15 cellular contexts compared by ENCODE assay signal in the genomic region with DNA sequence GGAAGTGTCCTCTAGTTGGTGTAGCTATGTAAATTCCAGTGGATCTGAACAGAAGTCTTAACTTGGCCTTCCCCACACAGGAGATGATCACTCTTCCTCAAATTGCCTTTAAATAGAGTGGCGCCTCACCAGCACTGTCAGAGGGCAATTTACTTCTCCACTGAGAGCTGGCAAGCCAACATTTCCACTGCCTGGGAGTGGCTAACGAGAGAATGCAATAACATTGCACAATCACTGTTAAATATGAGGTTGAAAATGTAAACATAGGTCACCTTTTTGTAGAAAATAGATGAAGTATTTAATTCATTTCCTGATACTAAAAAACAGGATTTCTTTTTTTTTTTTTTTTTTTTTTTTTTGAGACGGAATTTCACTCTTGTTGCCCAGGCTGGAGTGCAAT. TPM values are rescaled to one million over a fixed set of nuclear protein-coding genes. Genes with fewer than 3 reads are reported as not detected.
A peak's percentile ranks its signal among the peaks of the same experiment; 100 is the strongest.
DNase-seq lines count a peak whose midpoint lies in the region; FAIRE-seq and TF ChIP-seq lines count a peak whose summit lies in the region.
"Had no signal": no experiment of that assay in that cellular context is flagged by ENCODE, and none has a peak within 500 bp of the region (broad histone marks: within the 10 kb centered on the region; RNA-seq: fewer than 3 reads in every experiment).

No MANE protein-coding gene starts in this region.

- no peak overlapping the region for H3K9ac ChIP-seq in endothelial cell of umbilical vein (replicated peaks; ENCODE audit: extremely low read depth, insufficient read depth, low read length)

- no peak for TF ChIP-seq POLR2A in endothelial cell of umbilical vein (IDR thresholded peaks at IDR 0.05; ENCODE audit: low read depth, low read length)

- CTCF ChIA-PET in Calu3 (lab: Charles Lee) (interaction anchor here (0.7 kb wide), 3 partner anchors 13 to 18 kb away, joined by 3 to 5 read pairs (median 3); no protein-coding TSS in a partner anchor), endothelial cell of umbilical vein (lab: Charles Lee) (interaction anchor here (1.5 kb wide), 1 partner anchor 18 kb away, joined by 8 read pairs; no protein-coding TSS in a partner anchor), OCI-LY7 (lab: Charles Lee; ENCODE audit: unreplicated experiment) (interaction anchor here (0.8 kb wide), 1 partner anchor 48 kb away, joined by 3 read pairs; no protein-coding TSS in a partner anchor)

- H3K4me3 ChIP-seq in endothelial cell of umbilical vein (replicated peaks in 1 of 3; ENCODE audit: insufficient read depth in 1 of 3, low read depth in 1 of 3, low read length in 3 of 3) (no peak overlapping the region), neutrophil (ENCODE audit: low read depth in 1 of 2, low read length in 1 of 2) (no peak overlapping the region), OCI-LY7 (ENCODE audit: low read depth, low read length, poor library complexity, severe bottlenecking) (no peak overlapping the region)
- H3K4me3 ChIP-seq: SJSA1 had no signal

- DNase-seq in Calu3, result peak; percentile 42
- DNase-seq in NCI-H2227 treated with DMSO at 0.1 percent for 48 hours (lab: John Stamatoyannopoulos, UW), result peak; percentile 6
- DNase-seq in endothelial cell of umbilical vein (ENCODE audit: low read depth, low spot score), result peak; percentile 3
- DNase-seq in HTR-8/SVneo (ENCODE audit: insufficient read length, low spot score), result no peak
- DNase-seq in OCI-LY7 (ENCODE audit: low spot score), result no peak
- no peak for DNase-seq in activated CD8-positive, alpha-beta memory T cell treated with anti-CD3 and anti-CD28 coated beads, Interleukin-2, amount 50 U/mL, for 4 hours
- no peak for DNase-seq in activated naive CD4-positive, alpha-beta T cell treated with anti-CD3 and anti-CD28 coated beads, Interleukin-2, amount 50 U/mL, for 16 hours
- DNase-seq: activated CD4-positive, alpha-beta T cell treated with anti-CD3 and anti-CD28 coated beads, Interleukin-2, amount 50 U/mL, for 1 hour; COR-L47; NCI-H1105 treated with DMSO at 0.1 percent for 48 hours had no signal

- no peak overlapping the region for H3K27ac Mint-ChIP-seq in Calu3 (ENCODE audit: unreplicated experiment)
- H3K27ac Mint-ChIP-seq: activated naive CD8-positive, alpha-beta T cell had no signal

- intact Hi-C loops in Calu3 (cut with micrococcal nuclease; ENCODE audit: unreplicated experiment) (no loop called here), endothelial cell of umbilical vein (cut with micrococcal nuclease) (no loop called here), OCI-LY7 (cut with micrococcal nuclease; ENCODE audit: unreplicated experiment) (no loop called here)

- H3K4me3 Mint-ChIP-seq in Calu3 (ENCODE audit: low read depth, unreplicated experiment), result no peak overlapping the region
- H3K4me3 Mint-ChIP-seq: activated naive CD8-positive, alpha-beta T cell had no signal

- H3K79me2 ChIP-seq in endothelial cell of umbilical vein (ENCODE audit: control insufficient read depth, insufficient read depth, low read length), result no peaks in the 10 kb centered on the region
- H3K79me2 ChIP-seq in OCI-LY7 (ENCODE audit: insufficient read depth, low read depth, low read length), result no peaks in the 10 kb centered on the region

- POLR2A ChIA-PET in endothelial cell of umbilical vein (lab: Charles Lee), result no interaction called here
- POLR2A ChIA-PET in OCI-LY7 (lab: Charles Lee), result no interaction called here

- H3K4me2 ChIP-seq in endothelial cell of umbilical vein (ENCODE audit: insufficient read depth, low read length) (no peak overlapping the region), OCI-LY7 (ENCODE audit: low read length) (no peak overlapping the region)

- peaks cover 3 to 4% of the 10 kb centered on the region in 2 experiments for H3K27me3 ChIP-seq in endothelial cell of umbilical vein (ENCODE audit: control insufficient read depth in 2 of 2, insufficient read depth in 2 of 2, low read length in 2 of 2)
- H3K27me3 ChIP-seq in neutrophil, result no peaks in the 10 kb centered on the region
- H3K27me3 ChIP-seq: SJSA1 had no signal

- H3K36me3 ChIP-seq in endothelial cell of umbilical vein (ENCODE audit: control insufficient read depth in 2 of 2, extremely low read depth in 1 of 2, insufficient read depth in 2 of 2, low read length in 2 of 2) (no peaks in the 10 kb centered on the region), neutrophil (no peaks in the 10 kb centered on the region), OCI-LY7 (ENCODE audit: insufficient read depth, low read length) (no peaks in the 10 kb centered on the region)
- H3K36me3 ChIP-seq: SJSA1 had no signal

- no peak overlapping the region for H2AFZ ChIP-seq in endothelial cell of umbilical vein (ENCODE audit: low read depth, low read length)
- no peak overlapping the region for H2AFZ ChIP-seq in OCI-LY7 (ENCODE audit: low read length)

- no peaks in the 10 kb centered on the region for H3K9me1 ChIP-seq in endothelial cell of umbilical vein (replicated peaks; ENCODE audit: control insufficient read depth, extremely low read depth, insufficient read depth, low read length)

- peaks cover 2% of the 10 kb centered on the region for H3K4me1 ChIP-seq in endothelial cell of umbilical vein (ENCODE audit: control insufficient read depth, extremely low read depth, insufficient read depth, low read length)
- H3K4me1 ChIP-seq in neutrophil (ENCODE audit: control insufficient read depth in 1 of 2, insufficient read depth in 1 of 2, low read depth in 1 of 2, low read length in 1 of 2), result peaks cover 30 to 33% of the 10 kb centered on the region in 2 experiments
- no peaks in the 10 kb centered on the region for H3K4me1 ChIP-seq in OCI-LY7 (ENCODE audit: insufficient read depth, low read length, poor library complexity, severe bottlenecking)

- no peaks in the 10 kb centered on the region for H3K36me3 Mint-ChIP-seq in Calu3 (ENCODE audit: insufficient read depth, unreplicated experiment)

- BruUV-seq in Calu3 (replicated peaks; lab: Mats Ljungman, UMichigan), result no TSS peak
- BruUV-seq in endothelial cell of umbilical vein (replicated peaks; lab: Mats Ljungman, UMichigan), result no TSS peak
- no TSS peak for BruUV-seq in OCI-LY7 (replicated peaks; lab: Mats Ljungman, UMichigan)

- no peaks in the 10 kb centered on the region for H3K9me3 Mint-ChIP-seq in Calu3 (ENCODE audit: low read depth, unreplicated experiment)

- H3K9me2 ChIP-seq in OCI-LY7 (ENCODE audit: insufficient read depth, low read length), result no peaks in the 10 kb centered on the region

- no peaks in the 10 kb centered on the region for H4K20me1 ChIP-seq in endothelial cell of umbilical vein (replicated peaks; ENCODE audit: control insufficient read depth, extremely low read depth, insufficient read depth, low read length)
- H4K20me1 ChIP-seq in OCI-LY7 (ENCODE audit: insufficient read depth, low read length), result no peaks in the 10 kb centered on the region

- dilution Hi-C loops in endothelial cell of umbilical vein (cut with MboI; ENCODE audit: extremely low pct_ligation_motif_present, low sequenced_read_pairs), result no loop called here

- H3K27ac ChIP-seq in endothelial cell of umbilical vein (ENCODE audit: insufficient read depth, low read depth, low read length) (no peak overlapping the region), neutrophil (peak overlapping the region; percentile 61), OCI-LY7 (ENCODE audit: low read depth, low read length, poor library complexity, severe bottlenecking) (no peak overlapping the region)
- H3K27ac ChIP-seq: SJSA1 had no signal

- H3K4me1 Mint-ChIP-seq in Calu3 (ENCODE audit: low read depth, unreplicated experiment), result peaks cover 16% of the 10 kb centered on the region

- H3K9me3 ChIP-seq in endothelial cell of umbilical vein (replicated peaks; ENCODE audit: control insufficient read depth, insufficient read depth, low read length) (no peaks in the 10 kb centered on the region), neutrophil (no peaks in the 10 kb centered on the region), OCI-LY7 (ENCODE audit: low read length) (no peaks in the 10 kb centered on the region)
- H3K9me3 ChIP-seq: SJSA1 had no signal

- FAIRE-seq in endothelial cell of umbilical vein (lab: Jason Lieb, UNC) (no peak), HTR-8/SVneo (lab: Jason Lieb, UNC) (no peak)
- FAIRE-seq: GM18507, keratinocyte had no signal

- TF ChIP-seq CTCF in Calu3 (IDR thresholded peaks at IDR 0.05; ENCODE audit: unreplicated experiment) (no peak), endothelial cell of umbilical vein (IDR thresholded peaks at IDR 0.05; ENCODE audit: extremely low read depth in 1 of 2, insufficient read depth in 1 of 2, low read depth in 1 of 2, low read length in 2 of 2) (no peak), neutrophil (IDR thresholded peaks at IDR 0.05) (no peak), OCI-LY7 (conservative IDR thresholded peaks at IDR 0.05; ENCODE audit: low read length) (no peak)

- no peaks in the 10 kb centered on the region for H3K27me3 Mint-ChIP-seq in Calu3 (ENCODE audit: unreplicated experiment)
- H3K27me3 Mint-ChIP-seq: activated naive CD8-positive, alpha-beta T cell had no signal

TF ChIP-seq in endothelial cell of umbilical vein, 7 proteins besides CTCF, POLR2A, EP300 and RAD21:
- TF ChIP-seq JUN (IDR thresholded peaks at IDR 0.05; ENCODE audit: borderline replicate concordance, insufficient read depth, insufficient read length, low read depth) (no peak), GATA2 (IDR thresholded peaks at IDR 0.05; ENCODE audit: insufficient read depth, insufficient read length, low read depth, low read length) (no peak), EZH2 (IDR thresholded peaks at IDR 0.05; ENCODE audit: borderline replicate concordance, low read depth, low read length, severe bottlenecking) (no peak), MAX (IDR thresholded peaks at IDR 0.05; ENCODE audit: insufficient read depth, insufficient read length) (no peak), FOS (IDR thresholded peaks at IDR 0.05; ENCODE audit: borderline replicate concordance, insufficient read depth, low read length) (no peak), POLR2AphosphoS5 (IDR thresholded peaks at IDR 0.05; ENCODE audit: insufficient read depth, low read depth, low read length) (no peak), MYC (IDR thresholded peaks at IDR 0.05; ENCODE audit: low read depth, low read length) (no peak)

RNA-seq across cellular contexts. Expression of gene UBL3, which starts 55.4 kb away (rescaled TPM):
- total RNA-seq in Calu3 (2022), result 13.8 and 15.9 TPM in 2 replicates
- total RNA-seq in endothelial cell of umbilical vein, result 11.1 and 11.8 TPM in 2 replicates
- 3.6 and 4.8 TPM in 2 replicates for polyA plus RNA-seq in endothelial cell of umbilical vein
- polyA plus RNA-seq in endothelial cell of umbilical vein (2011; cell fraction: cytosol; rRNA removed), result 5.1 and 5.8 TPM in 2 replicates
- 3.5 and 4.6 TPM in 2 replicates for polyA plus RNA-seq in endothelial cell of umbilical vein (2011; cell fraction: nucleus; rRNA removed)
- polyA plus RNA-seq in endothelial cell of umbilical vein (2012), result 10.3 and 10.6 TPM in 2 replicates
- 6.5 TPM in 2 replicates for polyA minus RNA-seq in endothelial cell of umbilical vein
- polyA minus RNA-seq in endothelial cell of umbilical vein (2011; cell fraction: cytosol; rRNA and poly(A)+ RNA removed), result 12.2 TPM
- polyA minus RNA-seq in endothelial cell of umbilical vein (2011; cell fraction: nucleus; rRNA and poly(A)+ RNA removed), result 8.9 and 9.1 TPM in 2 replicates
- total RNA-seq in OCI-LY7 (2014; rRNA removed; shearing (Covaris generic)), result 5.6 and 6.7 TPM in 2 replicates
- total RNA-seq in OCI-LY7 (2022), result 11.4 and 12.2 TPM in 2 replicates

Comparison
In these comparisons a context has a peak if more than half of its experiments do, and no peak if none do; other contexts are left out.
1. DNase-seq: peak in Calu3 (single experiment), NCI-H2227 treated with DMSO at 0.1 percent for 48 hours (single experiment) and endothelial cell of umbilical vein (single experiment); none in HTR-8/SVneo (single experiment), OCI-LY7 (single experiment), activated CD8-positive, alpha-beta memory T cell treated with anti-CD3 and anti-CD28 coated beads, Interleukin-2, amount 50 U/mL, for 4 hours (single experiment) and activated naive CD4-positive, alpha-beta T cell treated with anti-CD3 and anti-CD28 coated beads, Interleukin-2, amount 50 U/mL, for 16 hours (single experiment).